In genomic region chr11:94988748-94989147, GRCh38 we compare ENCODE assay signal across 34 cellular contexts. TPM values are rescaled to one million over a fixed set of nuclear protein-coding genes. Genes with fewer than 3 reads are reported as not detected.
DNase-seq lines count a peak whose midpoint lies in the region; ATAC-seq and TF ChIP-seq lines count a peak whose summit lies in the region.
"Had no signal": no experiment of that assay in that cellular context is flagged by ENCODE, and none has a peak within 500 bp of the region (broad histone marks: within the 10 kb centered on the region; RNA-seq: fewer than 3 reads in every experiment).

No MANE protein-coding gene starts in this region.

- intact Hi-C loops in activated CD4-positive, alpha-beta T cell treated with anti-CD3 and anti-CD28 coated beads for 36 hours (cut with DNase I, micrococcal nuclease): no loop called here

- CTCF ChIA-PET in activated CD4-positive, alpha-beta T cell treated with anti-CD3 and anti-CD28 coated beads for 36 hours (lab: Charles Lee): no interaction called here

- no peaks in the 10 kb centered on the region for H3K36me3 Mint-ChIP-seq in activated CD4-positive, alpha-beta T cell treated with anti-CD3 and anti-CD28 coated beads for 36 hours (ENCODE audit: low read depth)
- no peaks in the 10 kb centered on the region for H3K36me3 Mint-ChIP-seq in activated T-cell treated with anti-CD3 and anti-CD28 coated beads, Interleukin-2, amount 50 U/mL, for 72 hours (ENCODE audit: insufficient read depth in 2 of 2)
- no peaks in the 10 kb centered on the region for H3K36me3 Mint-ChIP-seq in activated T-helper 17 cell treated with anti-CD3 and anti-CD28 coated beads, Interleukin-2, amount 50 U/mL, for 72 hours (ENCODE audit: low read depth)
- no peaks in the 10 kb centered on the region for H3K36me3 Mint-ChIP-seq in stimulated activated effector memory CD8-positive, alpha-beta T cell treated with anti-CD3 and anti-CD28 coated beads, Interleukin-12 subunit alpha, Interleukin-12 subunit beta, amount 100 ng/mL, for 72 hours
- H3K36me3 Mint-ChIP-seq: CD14-positive monocyte; CD8-positive, alpha-beta T cell had no signal

- POLR2A ChIA-PET in activated CD4-positive, alpha-beta T cell treated with anti-CD3 and anti-CD28 coated beads for 36 hours (lab: Charles Lee): no interaction called here

- H3K4me3 Mint-ChIP-seq in activated CD4-positive, alpha-beta T cell treated with anti-CD3 and anti-CD28 coated beads for 36 hours: no peak overlapping the region
- H3K4me3 Mint-ChIP-seq in activated T-cell treated with anti-CD3 and anti-CD28 coated beads, Interleukin-2, amount 50 U/mL, for 72 hours: peak overlapping the region in 1 of 2 donors; percentile 47
- no peak overlapping the region for H3K4me3 Mint-ChIP-seq in activated T-helper 17 cell treated with anti-CD3 and anti-CD28 coated beads, Interleukin-2, amount 50 U/mL, for 72 hours
- no peak overlapping the region for H3K4me3 Mint-ChIP-seq in stimulated activated effector memory CD8-positive, alpha-beta T cell treated with anti-CD3 and anti-CD28 coated beads, Interleukin-12 subunit alpha, Interleukin-12 subunit beta, amount 100 ng/mL, for 72 hours
- H3K4me3 Mint-ChIP-seq: B cell; CD14-positive monocyte; CD4-positive, alpha-beta memory T cell; CD4-positive, alpha-beta T cell; CD4-positive, CD25-positive, alpha-beta regulatory T cell; CD8-positive, alpha-beta memory T cell; CD8-positive, alpha-beta T cell had no signal

- H3K9me3 Mint-ChIP-seq in activated CD4-positive, alpha-beta T cell treated with anti-CD3 and anti-CD28 coated beads for 36 hours (ENCODE audit: low read depth): no peaks in the 10 kb centered on the region
- no peaks in the 10 kb centered on the region for H3K9me3 Mint-ChIP-seq in activated T-cell treated with anti-CD3 and anti-CD28 coated beads, Interleukin-2, amount 50 U/mL, for 72 hours
- H3K9me3 Mint-ChIP-seq in activated T-helper 17 cell treated with anti-CD3 and anti-CD28 coated beads, Interleukin-2, amount 50 U/mL, for 72 hours: no peaks in the 10 kb centered on the region
- no peaks in the 10 kb centered on the region for H3K9me3 Mint-ChIP-seq in stimulated activated effector memory CD8-positive, alpha-beta T cell treated with anti-CD3 and anti-CD28 coated beads, Interleukin-12 subunit alpha, Interleukin-12 subunit beta, amount 100 ng/mL, for 72 hours
- H3K9me3 Mint-ChIP-seq: CD14-positive monocyte; CD4-positive, alpha-beta memory T cell; CD4-positive, alpha-beta T cell; CD8-positive, alpha-beta memory T cell; CD8-positive, alpha-beta T cell had no signal

- DNase-seq in activated CD4-positive, alpha-beta T cell treated with anti-CD3 and anti-CD28 coated beads for 36 hours: no peak
- no peak for DNase-seq in activated CD4-positive, alpha-beta T cell treated with anti-CD3 and anti-CD28 coated beads, Interleukin-2, amount 50 U/mL, for 1 hour
- DNase-seq in activated T-cell treated with anti-CD3 and anti-CD28 coated beads, Interleukin-2, amount 50 U/mL, for 72 hours: no peak
- DNase-seq in activated T-cell treated with anti-CD3 and anti-CD28 coated beads, Interleukin-2, amount 50 U/mL, for 1 hour: no peak
- DNase-seq in stimulated activated effector memory CD8-positive, alpha-beta T cell treated with anti-CD3 and anti-CD28 coated beads, Interleukin-12 subunit alpha, Interleukin-12 subunit beta, amount 100 ng/mL, for 72 hours (ENCODE audit: low spot score in 2 of 2): no peak
- DNase-seq in erythroblast (lab: John Stamatoyannopoulos, UW) (no peak), OCI-M1 (lab: John Stamatoyannopoulos, UW) (no peak)
- DNase-seq: 8988T; ACHN; AML-193; BE2C; C1 segment of cervical spinal cord; Caco-2; Calu3; CD4-positive, alpha-beta memory T cell; CD4-positive, alpha-beta T cell; CD4-positive, CD25-positive, alpha-beta regulatory T cell; CD8-positive, alpha-beta memory T cell; CD8-positive, alpha-beta T cell; COR-L47; DMS 273 treated with DMSO at 0.1 percent for 48 hours; DMS153; DMS53; DMS79; DMS79 treated with DMSO at 0.1 percent for 48 hours; DND-41; EL had no signal

- H3K27ac Mint-ChIP-seq in activated CD4-positive, alpha-beta T cell treated with anti-CD3 and anti-CD28 coated beads for 36 hours: no peak overlapping the region
- H3K27ac Mint-ChIP-seq in activated T-cell treated with anti-CD3 and anti-CD28 coated beads, Interleukin-2, amount 50 U/mL, for 72 hours: peak overlapping the region; percentile 88
- no peak overlapping the region for H3K27ac Mint-ChIP-seq in activated T-helper 17 cell treated with anti-CD3 and anti-CD28 coated beads, Interleukin-2, amount 50 U/mL, for 72 hours
- H3K27ac Mint-ChIP-seq in stimulated activated effector memory CD8-positive, alpha-beta T cell treated with anti-CD3 and anti-CD28 coated beads, Interleukin-12 subunit alpha, Interleukin-12 subunit beta, amount 100 ng/mL, for 72 hours: no peak overlapping the region
- H3K27ac Mint-ChIP-seq: B cell; CD14-positive monocyte; CD4-positive, alpha-beta memory T cell; CD4-positive, alpha-beta T cell; CD4-positive, CD25-positive, alpha-beta regulatory T cell; CD8-positive, alpha-beta memory T cell; CD8-positive, alpha-beta T cell had no signal

- peaks cover 4% of the 10 kb centered on the region for H3K4me1 Mint-ChIP-seq in activated CD4-positive, alpha-beta T cell treated with anti-CD3 and anti-CD28 coated beads for 36 hours
- no peaks in the 10 kb centered on the region for H3K4me1 Mint-ChIP-seq in activated T-cell treated with anti-CD3 and anti-CD28 coated beads, Interleukin-2, amount 50 U/mL, for 72 hours (ENCODE audit: low read depth)
- H3K4me1 Mint-ChIP-seq in activated T-helper 17 cell treated with anti-CD3 and anti-CD28 coated beads, Interleukin-2, amount 50 U/mL, for 72 hours: no peaks in the 10 kb centered on the region
- no peaks in the 10 kb centered on the region for H3K4me1 Mint-ChIP-seq in stimulated activated effector memory CD8-positive, alpha-beta T cell treated with anti-CD3 and anti-CD28 coated beads, Interleukin-12 subunit alpha, Interleukin-12 subunit beta, amount 100 ng/mL, for 72 hours
- H3K4me1 Mint-ChIP-seq: B cell; CD14-positive monocyte; CD4-positive, alpha-beta memory T cell; CD4-positive, CD25-positive, alpha-beta regulatory T cell; CD8-positive, alpha-beta memory T cell had no signal

- TF ChIP-seq POLR2A in erythroblast (IDR thresholded peaks at IDR 0.05; ENCODE audit: low read length): no peak

- H3K27me3 Mint-ChIP-seq in activated CD4-positive, alpha-beta T cell treated with anti-CD3 and anti-CD28 coated beads for 36 hours: peaks cover 21% of the 10 kb centered on the region
- H3K27me3 Mint-ChIP-seq in activated T-cell treated with anti-CD3 and anti-CD28 coated beads, Interleukin-2, amount 50 U/mL, for 72 hours (ENCODE audit: low read depth): peaks cover 24% of the 10 kb centered on the region
- H3K27me3 Mint-ChIP-seq in activated T-helper 17 cell treated with anti-CD3 and anti-CD28 coated beads, Interleukin-2, amount 50 U/mL, for 72 hours: peaks cover 31% of the 10 kb centered on the region

- peak; percentile 57 for ATAC-seq in activated CD4-positive, alpha-beta T cell treated with anti-CD3 and anti-CD28 coated beads for 36 hours
- peak in 1 of 2 donors; percentile 89 for ATAC-seq in activated T-cell treated with anti-CD3 and anti-CD28 coated beads, Interleukin-2, amount 50 U/mL, for 72 hours (replicated peaks in 1 of 2)
- peak; percentile 71 for ATAC-seq in activated T-helper 17 cell treated with anti-CD3 and anti-CD28 coated beads, Interleukin-2, amount 50 U/mL, for 72 hours (replicated peaks)
- peak; percentile 76 for ATAC-seq in stimulated activated effector memory CD8-positive, alpha-beta T cell treated with anti-CD3 and anti-CD28 coated beads, Interleukin-12 subunit alpha, Interleukin-12 subunit beta, amount 100 ng/mL, for 72 hours
- ATAC-seq: A549; CD8-positive, alpha-beta T cell had no signal

RNA-seq across cellular contexts. Expression of gene KDM4D, which starts 15.2 kb away (rescaled TPM):
- total RNA-seq in activated CD4-positive, alpha-beta T cell treated with anti-CD3 and anti-CD28 coated beads for 36 hours: 1 to 10 TPM; 1.5 to 1.8 TPM
- 1 to 10 TPM; 1.4 to 1.8 TPM for total RNA-seq in activated T-cell treated with anti-CD3 and anti-CD28 coated beads, Interleukin-2, amount 50 U/mL, for 72 hours
- total RNA-seq in activated T-helper 17 cell treated with anti-CD3 and anti-CD28 coated beads, Interleukin-2, amount 50 U/mL, for 72 hours: 1 to 10 TPM in 1 of 2 donors, under 1 TPM in 1; 0.91 to 1.0 TPM

RNA-seq across cellular contexts. Expression of gene CWC15, which starts 15.4 kb away (rescaled TPM):
- total RNA-seq in activated CD4-positive, alpha-beta T cell treated with anti-CD3 and anti-CD28 coated beads for 36 hours: 10 to 100 TPM; 74.7 to 85.0 TPM
- 10 to 100 TPM; 75.1 to 91.4 TPM for total RNA-seq in activated T-cell treated with anti-CD3 and anti-CD28 coated beads, Interleukin-2, amount 50 U/mL, for 72 hours
- 10 to 100 TPM; 69.4 to 80.3 TPM for total RNA-seq in activated T-helper 17 cell treated with anti-CD3 and anti-CD28 coated beads, Interleukin-2, amount 50 U/mL, for 72 hours

RNA-seq across cellular contexts. Expression of gene KDM4E, which starts 36.3 kb away (rescaled TPM):
- not detected for total RNA-seq in activated CD4-positive, alpha-beta T cell treated with anti-CD3 and anti-CD28 coated beads for 36 hours
- not detected for total RNA-seq in activated T-cell treated with anti-CD3 and anti-CD28 coated beads, Interleukin-2, amount 50 U/mL, for 72 hours
- not detected for total RNA-seq in activated T-helper 17 cell treated with anti-CD3 and anti-CD28 coated beads, Interleukin-2, amount 50 U/mL, for 72 hours
- total RNA-seq: A172; A673; B cell; Caco-2; Calu3; CD4-positive, alpha-beta memory T cell; CD4-positive, alpha-beta T cell; CD4-positive, CD25-positive, alpha-beta regulatory T cell; CD8-positive, alpha-beta memory T cell; CD8-positive, alpha-beta T cell; Daoy had no signal
